Comparison of ENCODE assay signal across 1 cellular context in genomic region chr3:18828637-18829036, GRCh38.
"Had no signal": no experiment of that assay in that cellular context is flagged by ENCODE, and none has a peak within 500 bp of the region (broad histone marks: within the 10 kb centered on the region; RNA-seq: fewer than 3 reads in every experiment).

No MANE protein-coding gene starts in this region.

- ATAC-seq: GM12878 had no signal

- H3K4me3 ChIP-seq: GM12878 had no signal
